In genomic region chr3:66142079-66142478, GRCh38 we compare ENCODE assay signal across 1 cellular context.
TF ChIP-seq lines count a peak whose summit lies in the region.

No MANE protein-coding gene starts in this region.

TF ChIP-seq in SK-N-SH treated with all-trans-retinoic acid at 6 μM for 48 hours, 23 proteins besides CTCF, POLR2A, EP300 and RAD21 (continued from another document):
- TF ChIP-seq, protein P1, sequence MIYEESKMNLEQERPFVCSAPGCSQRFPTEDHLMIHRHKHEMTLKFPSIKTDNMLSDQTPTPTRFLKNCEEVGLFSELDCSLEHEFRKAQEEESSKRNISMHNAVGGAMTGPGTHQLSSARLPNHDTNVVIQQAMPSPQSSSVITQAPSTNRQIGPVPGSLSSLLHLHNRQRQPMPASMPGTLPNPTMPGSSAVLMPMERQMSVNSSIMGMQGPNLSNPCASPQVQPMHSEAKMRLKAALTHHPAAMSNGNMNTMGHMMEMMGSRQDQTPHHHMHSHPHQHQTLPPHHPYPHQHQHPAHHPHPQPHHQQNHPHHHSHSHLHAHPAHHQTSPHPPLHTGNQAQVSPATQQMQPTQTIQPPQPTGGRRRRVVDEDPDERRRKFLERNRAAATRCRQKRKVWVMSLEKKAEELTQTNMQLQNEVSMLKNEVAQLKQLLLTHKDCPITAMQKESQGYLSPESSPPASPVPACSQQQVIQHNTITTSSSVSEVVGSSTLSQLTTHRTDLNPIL (CRISPR knock-in tag; IDR thresholded peaks at IDR 0.05; ENCODE audit: low read depth): no peak
- TF ChIP-seq ZNF8 (CRISPR knock-in tag; IDR thresholded peaks at IDR 0.05): no peak
- no peak for TF ChIP-seq PPARA (CRISPR knock-in tag; IDR thresholded peaks at IDR 0.05; ENCODE audit: borderline replicate concordance)
- no peak for TF ChIP-seq ZNF70 (CRISPR knock-in tag; IDR thresholded peaks at IDR 0.05)
- no peak for TF ChIP-seq BACH2 (CRISPR knock-in tag; IDR thresholded peaks at IDR 0.05; ENCODE audit: borderline replicate concordance)
- TF ChIP-seq ESRRG (CRISPR knock-in tag; IDR thresholded peaks at IDR 0.05): no peak
- TF ChIP-seq OSR1 (CRISPR knock-in tag; IDR thresholded peaks at IDR 0.05): no peak
- no peak for TF ChIP-seq RARB (CRISPR knock-in tag; IDR thresholded peaks at IDR 0.05)
- TF ChIP-seq GLIS3 (CRISPR knock-in tag; IDR thresholded peaks at IDR 0.05): no peak
TF ChIP-seq in SK-N-SH treated with all-trans-retinoic acid at 6 μM for 48 hours: peak in this region for 0.
